In genomic region chr14:32702571-32702970, GRCh38 we compare ENCODE assay signal across 8 cellular contexts.
DNase-seq lines count a peak whose midpoint lies in the region; ATAC-seq and TF ChIP-seq lines count a peak whose summit lies in the region.

No MANE protein-coding gene starts in this region.

- peak overlapping the region; percentile 55 for H3K4me2 ChIP-seq in fibroblast of lung (ENCODE audit: extremely low read depth, insufficient read depth, low read length)

- no peaks in the 10 kb centered on the region for H3K27me3 Mint-ChIP-seq in osteocyte (ENCODE audit: unreplicated experiment)

- H3K36me3 ChIP-seq in fibroblast of lung (ENCODE audit: control insufficient read depth, insufficient read depth, low read length), result no peaks in the 10 kb centered on the region

- no peaks in the 10 kb centered on the region for H3K9me3 Mint-ChIP-seq in osteocyte (ENCODE audit: unreplicated experiment)

- peak; percentile 50 for DNase-seq in COLO829 (ENCODE audit: low spot score)
- DNase-seq in RPMI7951 (ENCODE audit: low read depth), result peak; percentile 80
- peak in 1 of 2 donors; percentile 71 for DNase-seq in fibroblast of lung (ENCODE audit: low read depth in 2 of 2)
- no peak for DNase-seq in osteocyte (ENCODE audit: extremely low spot score, unreplicated experiment)
- DNase-seq in DMS53 treated with DMSO at 0.1 percent for 48 hours (lab: John Stamatoyannopoulos, UW; ENCODE audit: unreplicated experiment), result no peak
- DNase-seq in NCI-H446 (lab: John Stamatoyannopoulos, UW), result no peak
- DNase-seq in COLO668 (lab: John Stamatoyannopoulos, UW; ENCODE audit: unreplicated experiment), result no peak

- no peak overlapping the region for H3K4me3 Mint-ChIP-seq in osteocyte (ENCODE audit: unreplicated experiment)

- no peaks in the 10 kb centered on the region for H3K36me3 Mint-ChIP-seq in osteocyte (ENCODE audit: unreplicated experiment)

- TF ChIP-seq CTCF in fibroblast of lung (conservative IDR thresholded peaks at IDR 0.05 in 1 of 2, IDR thresholded peaks at IDR 0.05 in 1 of 2; ENCODE audit: low read depth in 1 of 2, low read length in 2 of 2) (no peak), osteocyte (IDR thresholded peaks at IDR 0.05) (no peak)

- H3K4me3 ChIP-seq in fibroblast of lung (replicated peaks in 1 of 4; ENCODE audit: control extremely low read depth in 1 of 4, insufficient read depth in 1 of 4, low read depth in 3 of 4, low read length in 4 of 4), result no peak overlapping the region

- peak overlapping the region; percentile 75 for H2AFZ ChIP-seq in fibroblast of lung (ENCODE audit: low read length)

- H3K4me1 Mint-ChIP-seq in osteocyte (ENCODE audit: unreplicated experiment), result peaks cover 15% of the 10 kb centered on the region

- ATAC-seq in GM21723 (IDR thresholded peaks at IDR 0.05; ENCODE audit: unreplicated experiment), result peak; percentile 84

- peak overlapping the region; percentile 12 for H3K27ac Mint-ChIP-seq in osteocyte (ENCODE audit: unreplicated experiment)

- H3K27me3 ChIP-seq in fibroblast of lung (ENCODE audit: control insufficient read depth, insufficient read depth, low read length), result no peaks in the 10 kb centered on the region

- H3K79me2 ChIP-seq in fibroblast of lung (ENCODE audit: control insufficient read depth, insufficient read depth, low read length), result no peaks in the 10 kb centered on the region

- no peaks in the 10 kb centered on the region for H3K9me3 ChIP-seq in fibroblast of lung (ENCODE audit: control insufficient read depth, insufficient read depth, low read depth, low read length)

- H4K20me1 ChIP-seq in fibroblast of lung (ENCODE audit: control insufficient read depth, extremely low read depth, insufficient read depth, low read length), result no peaks in the 10 kb centered on the region

- H3K4me1 ChIP-seq in fibroblast of lung (ENCODE audit: control insufficient read depth, extremely low read depth, insufficient read depth, low read length), result peaks cover 8% of the 10 kb centered on the region

- H3K9ac ChIP-seq in fibroblast of lung (ENCODE audit: insufficient read depth, low read length), result no peak overlapping the region

- H3K27ac ChIP-seq in fibroblast of lung (ENCODE audit: insufficient read depth, low read length), result no peak overlapping the region

Comparison
In these comparisons a context has a peak if more than half of its experiments do, and no peak if none do; other contexts are left out.
1. DNase-seq: peak in COLO829 (single experiment) and RPMI7951 (single experiment); none in osteocyte (single experiment), DMS53 treated with DMSO at 0.1 percent for 48 hours (single experiment), NCI-H446 (0 of 2) and COLO668 (single experiment).